Comparison of ENCODE assay signal across 8 cellular contexts in the genomic region with DNA sequence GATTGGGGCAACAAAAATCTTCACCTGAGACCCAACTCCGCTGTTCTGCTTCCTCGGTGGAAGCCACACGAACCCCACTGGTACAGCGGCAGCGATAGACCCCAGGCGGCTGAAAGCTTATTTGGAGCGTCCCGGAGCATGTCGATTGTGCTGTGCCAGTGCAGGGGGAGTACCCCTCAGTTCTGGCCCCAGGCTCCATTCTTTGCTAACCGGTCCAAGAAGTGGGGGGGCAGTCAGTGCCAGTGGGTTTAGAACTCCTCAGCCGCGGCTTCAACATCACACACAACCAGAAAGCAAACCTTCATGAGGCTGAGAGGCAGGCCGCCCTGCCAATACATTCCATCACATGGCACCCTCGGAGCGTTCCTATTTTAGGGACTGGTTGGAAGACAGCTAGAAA. TPM values are rescaled to one million over a fixed set of nuclear protein-coding genes. Genes with fewer than 3 reads are reported as not detected.
A peak's percentile ranks its signal among the peaks of the same experiment; 100 is the strongest.
DNase-seq lines count a peak whose midpoint lies in the region; FAIRE-seq and TF ChIP-seq lines count a peak whose summit lies in the region.

No MANE protein-coding gene starts in this region.

- H2AK5ac ChIP-seq in mesenchymal stem cell (ENCODE audit: low read length, severe bottlenecking): peak overlapping the region; percentile 4

- peak overlapping the region in 1 of 2 experiments; percentile 13 for H3K14ac ChIP-seq in mesenchymal stem cell (ENCODE audit: low read length in 2 of 2)

- H3K4ac ChIP-seq in mesenchymal stem cell (ENCODE audit: low read depth in 1 of 2, low read length in 2 of 2): peak overlapping the region; percentile 70 to 89

- H3K79me1 ChIP-seq in mesenchymal stem cell (replicated peaks; ENCODE audit: low read length, poor library complexity, severe bottlenecking): peaks cover 4% of the 10 kb centered on the region

- peak overlapping the region; percentile 90 for H4K8ac ChIP-seq in mesenchymal stem cell (ENCODE audit: low read length)

- H2BK15ac ChIP-seq in mesenchymal stem cell (ENCODE audit: low read depth, poor library complexity, severe bottlenecking): peak overlapping the region; percentile 83

- H3K4me3 ChIP-seq in cardiac muscle cell (peak overlapping the region; percentile 83), brain microvascular endothelial cell (ENCODE audit: low read depth, low read length) (peak overlapping the region; percentile 51), mesenchymal stem cell (ENCODE audit: insufficient read depth in 1 of 2, low read depth in 1 of 2, low read length in 2 of 2) (peak overlapping the region; percentile 55 to 78), uterus (peak overlapping the region; percentile 85 to 90)

- peak overlapping the region; percentile 81 for H4K91ac ChIP-seq in mesenchymal stem cell (ENCODE audit: low read length)

- peak overlapping the region; percentile 93 for H2BK120ac ChIP-seq in mesenchymal stem cell (ENCODE audit: low read depth, low read length)

- no peak for FAIRE-seq in HTR-8/SVneo (lab: Jason Lieb, UNC)

- peak overlapping the region; percentile 29 to 76 for H2BK12ac ChIP-seq in mesenchymal stem cell (ENCODE audit: low read length in 2 of 2)

- H3K9ac ChIP-seq in mesenchymal stem cell (ENCODE audit: low read length): peak overlapping the region; percentile 84

- no peak overlapping the region for H2BK5ac ChIP-seq in mesenchymal stem cell (ENCODE audit: low read depth, low read length, poor library complexity, severe bottlenecking)

- H3K4me2 ChIP-seq in mesenchymal stem cell (ENCODE audit: low read length, poor library complexity, severe bottlenecking): peak overlapping the region; percentile 77

- H3K36me3 ChIP-seq in cardiac muscle cell (no peaks in the 10 kb centered on the region), brain microvascular endothelial cell (replicated peaks) (no peaks in the 10 kb centered on the region), mesenchymal stem cell (ENCODE audit: control insufficient read depth in 1 of 2, insufficient read depth in 2 of 2, low read depth in 1 of 2, low read length in 2 of 2) (no peaks in the 10 kb centered on the region), uterus (no peaks in the 10 kb centered on the region)

- in situ Hi-C loops in brain microvascular endothelial cell (cut with HindIII; ENCODE audit: low pct_ligation_motif_present, low sequenced_read_pairs): no loop called here

- 53% methylated on average over 15 of the region's 15 CpGs for WGBS in mesenchymal stem cell

- H3K27me3 ChIP-seq in cardiac muscle cell (no peaks in the 10 kb centered on the region), brain microvascular endothelial cell (replicated peaks) (no peaks in the 10 kb centered on the region), mesenchymal stem cell (ENCODE audit: control insufficient read depth in 1 of 2, insufficient read depth in 1 of 2, low read length in 2 of 2) (no peaks in the 10 kb centered on the region), uterus (no peaks in the 10 kb centered on the region)

- H3K4me1 ChIP-seq in cardiac muscle cell (ENCODE audit: low read depth): peaks cover 24% of the 10 kb centered on the region
- peaks cover 40% of the 10 kb centered on the region for H3K4me1 ChIP-seq in mesenchymal stem cell (ENCODE audit: control insufficient read depth, insufficient read depth, low read depth, low read length)
- peaks cover 0 to 31% of the 10 kb centered on the region in 2 donors for H3K4me1 ChIP-seq in uterus

- peak overlapping the region in 1 of 2 experiments; percentile 3 for H3K23ac ChIP-seq in mesenchymal stem cell (ENCODE audit: low read length in 2 of 2)

- H3K9me3 ChIP-seq in cardiac muscle cell (ENCODE audit: low read depth) (no peaks in the 10 kb centered on the region), mesenchymal stem cell (ENCODE audit: control insufficient read depth, low read length) (no peaks in the 10 kb centered on the region), uterus (no peaks in the 10 kb centered on the region)

- intact Hi-C loops in cardiac septum (cut with DNase I) (no loop called here), uterus (cut with DNase I; ENCODE audit: low total_unique reads) (no loop called here)

- no peak overlapping the region for H2AFZ ChIP-seq in mesenchymal stem cell (ENCODE audit: low read depth, low read length)

- H3K27ac ChIP-seq in cardiac muscle cell (peak overlapping the region; percentile 98), brain microvascular endothelial cell (peak overlapping the region; percentile 98), mesenchymal stem cell (ENCODE audit: low read length, poor library complexity, severe bottlenecking) (peak overlapping the region; percentile 59), uterus (peak overlapping the region; percentile 99 to 100)

- peak overlapping the region; percentile 44 to 84 for H3K18ac ChIP-seq in mesenchymal stem cell (ENCODE audit: low read depth in 1 of 2, low read length in 2 of 2)

- TF ChIP-seq CTCF in cardiac muscle cell (IDR thresholded peaks at IDR 0.05; ENCODE audit: low read depth, low read length) (no peak), brain microvascular endothelial cell (IDR thresholded peaks at IDR 0.05; ENCODE audit: low read depth, low read length, missing control alignments) (no peak), uterus (IDR thresholded peaks at IDR 0.05) (no peak), GM20000 (IDR thresholded peaks at IDR 0.05; ENCODE audit: extremely low read depth, missing control alignments) (no peak)

- no peak for TF ChIP-seq POLR2A in uterus (IDR thresholded peaks at IDR 0.05)

- DNase-seq in cardiac muscle cell (ENCODE audit: low read depth in 1 of 2, low spot score in 1 of 2): no peak
- no peak for DNase-seq in cardiac septum (ENCODE audit: low spot score)
- no peak for DNase-seq in brain microvascular endothelial cell
- no peak for DNase-seq in mesenchymal stem cell
- no peak for DNase-seq in uterus
- no peak for DNase-seq in HTR-8/SVneo (ENCODE audit: insufficient read length, low spot score)
- DNase-seq in RKO (ENCODE audit: low spot score): no peak
- no peak for DNase-seq in GM20000 (ENCODE audit: low spot score)

RNA-seq across cellular contexts. Expression of a gene that starts 1.7 kb away (rescaled TPM):
- total RNA-seq in cardiac muscle cell (15.8 and 17.4 TPM in 2 replicates), cardiac septum (12.9 TPM), uterus (10 to 100 TPM in 1 of 4 donors, 1 to 10 TPM in 3; 1.8 to 32.6 (median 7.8) TPM)
- 7.1 and 7.3 TPM in 2 replicates for polyA plus RNA-seq in cardiac muscle cell
- 21.1 TPM for polyA plus RNA-seq in mesenchymal stem cell (2013, experiment 1 of 2)
- polyA plus RNA-seq in mesenchymal stem cell (2013, experiment 2 of 2): 19.7 TPM
